Comparison of ENCODE assay signal across 1 cellular context in the genomic region with DNA sequence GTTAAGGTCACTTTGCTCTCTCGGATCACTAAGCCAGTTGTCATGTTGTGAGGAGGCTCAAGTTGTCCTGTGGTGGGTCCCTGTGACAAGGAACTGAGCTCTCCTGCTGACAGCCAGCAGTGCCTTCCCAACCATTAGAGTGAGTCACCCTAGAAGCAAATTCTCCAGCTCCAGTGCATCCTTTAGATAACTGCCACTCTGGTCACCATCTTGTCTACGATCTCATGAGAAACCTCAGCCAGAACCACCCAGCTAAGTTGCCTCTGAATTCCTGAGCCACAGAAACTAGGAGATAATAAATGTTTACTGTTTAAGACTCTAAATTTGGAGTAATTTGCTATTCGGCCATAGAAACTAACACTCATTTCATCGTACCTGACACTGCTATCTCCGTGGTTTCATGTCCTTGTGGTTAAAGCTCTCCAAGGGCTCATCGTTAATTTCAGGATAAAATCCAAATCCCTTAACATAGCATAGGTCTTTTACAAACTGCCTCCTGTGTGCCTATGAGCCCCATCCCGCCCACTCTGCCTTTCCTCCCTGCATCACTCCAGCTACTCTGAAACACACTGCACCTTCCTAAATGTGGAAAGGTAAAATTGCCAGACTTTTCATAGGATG.
TF ChIP-seq lines count a peak whose summit lies in the region.

No MANE protein-coding gene starts in this region.

TF ChIP-seq in K562, 482 proteins besides CTCF, POLR2A, EP300 and RAD21 (continued from another document and continues in another):
- TF ChIP-seq, protein P1, sequence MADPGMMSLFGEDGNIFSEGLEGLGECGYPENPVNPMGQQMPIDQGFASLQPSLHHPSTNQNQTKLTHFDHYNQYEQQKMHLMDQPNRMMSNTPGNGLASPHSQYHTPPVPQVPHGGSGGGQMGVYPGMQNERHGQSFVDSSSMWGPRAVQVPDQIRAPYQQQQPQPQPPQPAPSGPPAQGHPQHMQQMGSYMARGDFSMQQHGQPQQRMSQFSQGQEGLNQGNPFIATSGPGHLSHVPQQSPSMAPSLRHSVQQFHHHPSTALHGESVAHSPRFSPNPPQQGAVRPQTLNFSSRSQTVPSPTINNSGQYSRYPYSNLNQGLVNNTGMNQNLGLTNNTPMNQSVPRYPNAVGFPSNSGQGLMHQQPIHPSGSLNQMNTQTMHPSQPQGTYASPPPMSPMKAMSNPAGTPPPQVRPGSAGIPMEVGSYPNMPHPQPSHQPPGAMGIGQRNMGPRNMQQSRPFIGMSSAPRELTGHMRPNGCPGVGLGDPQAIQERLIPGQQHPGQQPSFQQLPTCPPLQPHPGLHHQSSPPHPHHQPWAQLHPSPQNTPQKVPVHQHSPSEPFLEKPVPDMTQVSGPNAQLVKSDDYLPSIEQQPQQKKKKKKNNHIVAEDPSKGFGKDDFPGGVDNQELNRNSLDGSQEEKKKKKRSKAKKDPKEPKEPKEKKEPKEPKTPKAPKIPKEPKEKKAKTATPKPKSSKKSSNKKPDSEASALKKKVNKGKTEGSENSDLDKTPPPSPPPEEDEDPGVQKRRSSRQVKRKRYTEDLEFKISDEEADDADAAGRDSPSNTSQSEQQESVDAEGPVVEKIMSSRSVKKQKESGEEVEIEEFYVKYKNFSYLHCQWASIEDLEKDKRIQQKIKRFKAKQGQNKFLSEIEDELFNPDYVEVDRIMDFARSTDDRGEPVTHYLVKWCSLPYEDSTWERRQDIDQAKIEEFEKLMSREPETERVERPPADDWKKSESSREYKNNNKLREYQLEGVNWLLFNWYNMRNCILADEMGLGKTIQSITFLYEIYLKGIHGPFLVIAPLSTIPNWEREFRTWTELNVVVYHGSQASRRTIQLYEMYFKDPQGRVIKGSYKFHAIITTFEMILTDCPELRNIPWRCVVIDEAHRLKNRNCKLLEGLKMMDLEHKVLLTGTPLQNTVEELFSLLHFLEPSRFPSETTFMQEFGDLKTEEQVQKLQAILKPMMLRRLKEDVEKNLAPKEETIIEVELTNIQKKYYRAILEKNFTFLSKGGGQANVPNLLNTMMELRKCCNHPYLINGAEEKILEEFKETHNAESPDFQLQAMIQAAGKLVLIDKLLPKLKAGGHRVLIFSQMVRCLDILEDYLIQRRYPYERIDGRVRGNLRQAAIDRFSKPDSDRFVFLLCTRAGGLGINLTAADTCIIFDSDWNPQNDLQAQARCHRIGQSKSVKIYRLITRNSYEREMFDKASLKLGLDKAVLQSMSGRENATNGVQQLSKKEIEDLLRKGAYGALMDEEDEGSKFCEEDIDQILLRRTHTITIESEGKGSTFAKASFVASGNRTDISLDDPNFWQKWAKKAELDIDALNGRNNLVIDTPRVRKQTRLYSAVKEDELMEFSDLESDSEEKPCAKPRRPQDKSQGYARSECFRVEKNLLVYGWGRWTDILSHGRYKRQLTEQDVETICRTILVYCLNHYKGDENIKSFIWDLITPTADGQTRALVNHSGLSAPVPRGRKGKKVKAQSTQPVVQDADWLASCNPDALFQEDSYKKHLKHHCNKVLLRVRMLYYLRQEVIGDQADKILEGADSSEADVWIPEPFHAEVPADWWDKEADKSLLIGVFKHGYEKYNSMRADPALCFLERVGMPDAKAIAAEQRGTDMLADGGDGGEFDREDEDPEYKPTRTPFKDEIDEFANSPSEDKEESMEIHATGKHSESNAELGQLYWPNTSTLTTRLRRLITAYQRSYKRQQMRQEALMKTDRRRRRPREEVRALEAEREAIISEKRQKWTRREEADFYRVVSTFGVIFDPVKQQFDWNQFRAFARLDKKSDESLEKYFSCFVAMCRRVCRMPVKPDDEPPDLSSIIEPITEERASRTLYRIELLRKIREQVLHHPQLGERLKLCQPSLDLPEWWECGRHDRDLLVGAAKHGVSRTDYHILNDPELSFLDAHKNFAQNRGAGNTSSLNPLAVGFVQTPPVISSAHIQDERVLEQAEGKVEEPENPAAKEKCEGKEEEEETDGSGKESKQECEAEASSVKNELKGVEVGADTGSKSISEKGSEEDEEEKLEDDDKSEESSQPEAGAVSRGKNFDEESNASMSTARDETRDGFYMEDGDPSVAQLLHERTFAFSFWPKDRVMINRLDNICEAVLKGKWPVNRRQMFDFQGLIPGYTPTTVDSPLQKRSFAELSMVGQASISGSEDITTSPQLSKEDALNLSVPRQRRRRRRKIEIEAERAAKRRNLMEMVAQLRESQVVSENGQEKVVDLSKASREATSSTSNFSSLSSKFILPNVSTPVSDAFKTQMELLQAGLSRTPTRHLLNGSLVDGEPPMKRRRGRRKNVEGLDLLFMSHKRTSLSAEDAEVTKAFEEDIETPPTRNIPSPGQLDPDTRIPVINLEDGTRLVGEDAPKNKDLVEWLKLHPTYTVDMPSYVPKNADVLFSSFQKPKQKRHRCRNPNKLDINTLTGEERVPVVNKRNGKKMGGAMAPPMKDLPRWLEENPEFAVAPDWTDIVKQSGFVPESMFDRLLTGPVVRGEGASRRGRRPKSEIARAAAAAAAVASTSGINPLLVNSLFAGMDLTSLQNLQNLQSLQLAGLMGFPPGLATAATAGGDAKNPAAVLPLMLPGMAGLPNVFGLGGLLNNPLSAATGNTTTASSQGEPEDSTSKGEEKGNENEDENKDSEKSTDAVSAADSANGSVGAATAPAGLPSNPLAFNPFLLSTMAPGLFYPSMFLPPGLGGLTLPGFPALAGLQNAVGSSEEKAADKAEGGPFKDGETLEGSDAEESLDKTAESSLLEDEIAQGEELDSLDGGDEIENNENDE (IDR thresholded peaks at IDR 0.05; ENCODE audit: low read depth, low read length), result no peak
- no peak for TF ChIP-seq NR2C1 (IDR thresholded peaks at IDR 0.05)
- TF ChIP-seq NR2C1 (tag; IDR thresholded peaks at IDR 0.05), result no peak
- no peak for TF ChIP-seq ZNF830 (CRISPR knock-in tag; IDR thresholded peaks at IDR 0.05)
- TF ChIP-seq DIDO1 (tag; IDR thresholded peaks at IDR 0.05; ENCODE audit: low read depth), result no peak
- TF ChIP-seq, protein P2, sequence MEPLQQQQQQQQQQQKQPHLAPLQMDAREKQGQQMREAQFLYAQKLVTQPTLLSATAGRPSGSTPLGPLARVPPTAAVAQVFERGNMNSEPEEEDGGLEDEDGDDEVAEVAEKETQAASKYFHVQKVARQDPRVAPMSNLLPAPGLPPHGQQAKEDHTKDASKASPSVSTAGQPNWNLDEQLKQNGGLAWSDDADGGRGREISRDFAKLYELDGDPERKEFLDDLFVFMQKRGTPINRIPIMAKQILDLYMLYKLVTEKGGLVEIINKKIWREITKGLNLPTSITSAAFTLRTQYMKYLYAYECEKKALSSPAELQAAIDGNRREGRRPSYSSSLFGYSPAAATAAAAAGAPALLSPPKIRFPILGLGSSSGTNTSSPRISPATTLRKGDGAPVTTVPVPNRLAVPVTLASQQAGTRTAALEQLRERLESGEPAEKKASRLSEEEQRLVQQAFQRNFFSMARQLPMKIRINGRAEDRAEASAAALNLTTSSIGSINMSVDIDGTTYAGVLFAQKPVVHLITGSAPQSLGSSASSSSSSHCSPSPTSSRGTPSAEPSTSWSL (CRISPR knock-in tag; IDR thresholded peaks at IDR 0.05; ENCODE audit: borderline replicate concordance), result no peak
- TF ChIP-seq, protein P3, sequence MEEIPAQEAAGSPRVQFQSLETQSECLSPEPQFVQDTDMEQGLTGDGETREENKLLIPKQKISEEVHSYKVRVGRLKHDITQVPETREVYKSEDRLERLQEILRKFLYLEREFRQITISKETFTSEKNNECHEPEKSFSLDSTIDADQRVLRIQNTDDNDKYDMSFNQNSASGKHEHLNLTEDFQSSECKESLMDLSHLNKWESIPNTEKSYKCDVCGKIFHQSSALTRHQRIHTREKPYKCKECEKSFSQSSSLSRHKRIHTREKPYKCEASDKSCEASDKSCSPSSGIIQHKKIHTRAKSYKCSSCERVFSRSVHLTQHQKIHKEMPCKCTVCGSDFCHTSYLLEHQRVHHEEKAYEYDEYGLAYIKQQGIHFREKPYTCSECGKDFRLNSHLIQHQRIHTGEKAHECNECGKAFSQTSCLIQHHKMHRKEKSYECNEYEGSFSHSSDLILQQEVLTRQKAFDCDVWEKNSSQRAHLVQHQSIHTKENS (CRISPR knock-in tag; IDR thresholded peaks at IDR 0.05), result no peak
- TF ChIP-seq, protein P4, sequence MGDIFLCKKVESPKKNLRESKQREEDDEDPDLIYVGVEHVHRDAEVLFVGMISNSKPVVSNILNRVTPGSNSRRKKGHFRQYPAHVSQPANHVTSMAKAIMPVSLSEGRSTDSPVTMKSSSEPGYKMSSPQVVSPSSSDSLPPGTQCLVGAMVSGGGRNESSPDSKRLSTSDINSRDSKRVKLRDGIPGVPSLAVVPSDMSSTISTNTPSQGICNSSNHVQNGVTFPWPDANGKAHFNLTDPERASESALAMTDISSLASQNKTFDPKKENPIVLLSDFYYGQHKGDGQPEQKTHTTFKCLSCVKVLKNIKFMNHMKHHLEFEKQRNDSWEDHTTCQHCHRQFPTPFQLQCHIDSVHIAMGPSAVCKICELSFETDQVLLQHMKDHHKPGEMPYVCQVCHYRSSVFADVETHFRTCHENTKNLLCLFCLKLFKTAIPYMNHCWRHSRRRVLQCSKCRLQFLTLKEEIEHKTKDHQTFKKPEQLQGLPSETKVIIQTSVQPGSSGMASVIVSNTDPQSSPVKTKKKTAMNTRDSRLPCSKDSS (IDR thresholded peaks at IDR 0.05; ENCODE audit: low read depth, partially characterized antibody), result no peak
- peak; percentile 95 for TF ChIP-seq SMAD4 (CRISPR knock-in tag; conservative IDR thresholded peaks at IDR 0.05)
- TF ChIP-seq, protein P5, sequence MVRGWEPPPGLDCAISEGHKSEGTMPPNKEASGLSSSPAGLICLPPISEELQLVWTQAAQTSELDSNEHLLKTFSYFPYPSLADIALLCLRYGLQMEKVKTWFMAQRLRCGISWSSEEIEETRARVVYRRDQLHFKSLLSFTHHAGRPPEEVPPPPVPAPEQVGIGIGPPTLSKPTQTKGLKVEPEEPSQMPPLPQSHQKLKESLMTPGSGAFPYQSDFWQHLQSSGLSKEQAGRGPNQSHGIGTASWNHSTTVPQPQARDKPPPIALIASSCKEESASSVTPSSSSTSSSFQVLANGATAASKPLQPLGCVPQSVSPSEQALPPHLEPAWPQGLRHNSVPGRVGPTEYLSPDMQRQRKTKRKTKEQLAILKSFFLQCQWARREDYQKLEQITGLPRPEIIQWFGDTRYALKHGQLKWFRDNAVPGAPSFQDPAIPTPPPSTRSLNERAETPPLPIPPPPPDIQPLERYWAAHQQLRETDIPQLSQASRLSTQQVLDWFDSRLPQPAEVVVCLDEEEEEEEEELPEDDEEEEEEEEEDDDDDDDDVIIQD (CRISPR knock-in tag; IDR thresholded peaks at IDR 0.05), result no peak
- TF ChIP-seq, protein P6, sequence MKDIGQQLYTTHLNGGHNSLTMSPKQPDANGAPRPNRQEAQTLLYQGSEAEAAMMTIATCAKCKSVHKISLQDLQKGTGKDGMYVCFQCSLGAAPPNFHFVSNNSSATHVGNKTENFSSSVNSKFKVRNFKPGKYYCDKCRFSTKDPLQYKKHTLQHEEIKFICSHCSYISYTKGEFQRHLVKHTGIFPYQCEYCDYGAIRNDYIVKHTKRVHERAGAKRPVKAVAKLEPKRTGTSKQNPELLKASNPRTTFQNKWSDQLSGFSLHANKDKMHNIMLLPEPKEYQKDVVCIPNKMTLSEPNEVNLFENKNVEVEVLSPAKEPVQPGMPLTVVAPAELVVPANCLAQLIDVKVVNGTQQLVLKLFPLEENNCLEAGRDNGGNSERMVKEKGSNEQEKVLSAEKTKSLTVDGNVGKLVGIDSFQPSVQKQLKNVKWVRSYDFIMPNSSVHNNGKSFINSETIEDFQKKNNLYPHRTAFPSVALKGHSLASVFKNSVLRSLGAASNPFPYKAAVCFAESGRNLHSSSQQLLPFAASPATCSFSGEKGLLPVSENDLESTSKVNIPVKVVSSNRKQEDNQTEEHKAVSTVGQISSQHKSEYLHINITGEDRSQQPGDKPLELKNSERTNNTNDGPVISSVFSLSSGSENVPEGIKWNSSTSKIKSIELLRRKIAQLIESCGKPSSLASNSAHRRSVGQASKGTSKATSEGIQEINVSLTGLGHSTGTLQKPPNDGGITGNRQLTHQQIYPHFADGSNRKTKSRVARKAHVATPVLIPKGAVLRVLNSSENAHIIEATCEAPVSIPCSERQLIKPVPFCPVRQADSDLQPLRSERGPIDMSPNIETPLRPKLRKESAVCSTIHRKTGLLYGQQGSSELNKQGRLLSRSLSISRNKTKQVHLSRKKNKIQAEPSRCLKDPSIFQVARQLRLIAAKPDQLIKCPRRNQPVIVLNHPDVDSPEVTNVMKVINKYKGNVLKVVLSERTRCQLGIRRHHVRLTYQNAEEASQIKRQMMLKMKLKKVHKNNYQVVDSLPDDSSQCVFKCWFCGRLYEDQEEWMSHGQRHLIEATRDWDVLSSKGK (CRISPR knock-in tag; IDR thresholded peaks at IDR 0.05), result no peak
- TF ChIP-seq MEF2D (tag; conservative IDR thresholded peaks at IDR 0.05; ENCODE audit: low read depth), result peak; percentile 84
- TF ChIP-seq, protein P7, sequence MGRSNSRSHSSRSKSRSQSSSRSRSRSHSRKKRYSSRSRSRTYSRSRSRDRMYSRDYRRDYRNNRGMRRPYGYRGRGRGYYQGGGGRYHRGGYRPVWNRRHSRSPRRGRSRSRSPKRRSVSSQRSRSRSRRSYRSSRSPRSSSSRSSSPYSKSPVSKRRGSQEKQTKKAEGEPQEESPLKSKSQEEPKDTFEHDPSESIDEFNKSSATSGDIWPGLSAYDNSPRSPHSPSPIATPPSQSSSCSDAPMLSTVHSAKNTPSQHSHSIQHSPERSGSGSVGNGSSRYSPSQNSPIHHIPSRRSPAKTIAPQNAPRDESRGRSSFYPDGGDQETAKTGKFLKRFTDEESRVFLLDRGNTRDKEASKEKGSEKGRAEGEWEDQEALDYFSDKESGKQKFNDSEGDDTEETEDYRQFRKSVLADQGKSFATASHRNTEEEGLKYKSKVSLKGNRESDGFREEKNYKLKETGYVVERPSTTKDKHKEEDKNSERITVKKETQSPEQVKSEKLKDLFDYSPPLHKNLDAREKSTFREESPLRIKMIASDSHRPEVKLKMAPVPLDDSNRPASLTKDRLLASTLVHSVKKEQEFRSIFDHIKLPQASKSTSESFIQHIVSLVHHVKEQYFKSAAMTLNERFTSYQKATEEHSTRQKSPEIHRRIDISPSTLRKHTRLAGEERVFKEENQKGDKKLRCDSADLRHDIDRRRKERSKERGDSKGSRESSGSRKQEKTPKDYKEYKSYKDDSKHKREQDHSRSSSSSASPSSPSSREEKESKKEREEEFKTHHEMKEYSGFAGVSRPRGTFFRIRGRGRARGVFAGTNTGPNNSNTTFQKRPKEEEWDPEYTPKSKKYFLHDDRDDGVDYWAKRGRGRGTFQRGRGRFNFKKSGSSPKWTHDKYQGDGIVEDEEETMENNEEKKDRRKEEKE (IDR thresholded peaks at IDR 0.05; ENCODE audit: borderline replicate concordance in 1 of 2, control insufficient read depth in 1 of 2, low read depth in 2 of 2, low read length in 1 of 2), result no peak
- TF ChIP-seq ZNF696 (CRISPR knock-in tag; conservative IDR thresholded peaks at IDR 0.05), result no peak
- TF ChIP-seq CHD4 (IDR thresholded peaks at IDR 0.05; ENCODE audit: insufficient read depth, insufficient replicate concordance, low read depth, low read length, poor library complexity, severe bottlenecking), result no peak
- no peak for TF ChIP-seq SMC3 (conservative IDR thresholded peaks at IDR 0.05; ENCODE audit: insufficient read depth, low read depth, low read length)
- TF ChIP-seq ZNF644 (tag; IDR thresholded peaks at IDR 0.05; ENCODE audit: low read depth), result no peak
- TF ChIP-seq, protein P8, sequence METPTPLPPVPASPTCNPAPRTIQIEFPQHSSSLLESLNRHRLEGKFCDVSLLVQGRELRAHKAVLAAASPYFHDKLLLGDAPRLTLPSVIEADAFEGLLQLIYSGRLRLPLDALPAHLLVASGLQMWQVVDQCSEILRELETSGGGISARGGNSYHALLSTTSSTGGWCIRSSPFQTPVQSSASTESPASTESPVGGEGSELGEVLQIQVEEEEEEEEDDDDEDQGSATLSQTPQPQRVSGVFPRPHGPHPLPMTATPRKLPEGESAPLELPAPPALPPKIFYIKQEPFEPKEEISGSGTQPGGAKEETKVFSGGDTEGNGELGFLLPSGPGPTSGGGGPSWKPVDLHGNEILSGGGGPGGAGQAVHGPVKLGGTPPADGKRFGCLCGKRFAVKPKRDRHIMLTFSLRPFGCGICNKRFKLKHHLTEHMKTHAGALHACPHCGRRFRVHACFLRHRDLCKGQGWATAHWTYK (CRISPR knock-in tag; IDR thresholded peaks at IDR 0.05), result no peak
- no peak for TF ChIP-seq TGIF2 (CRISPR knock-in tag; IDR thresholded peaks at IDR 0.05)
- TF ChIP-seq NFIX (CRISPR knock-in tag; IDR thresholded peaks at IDR 0.05; ENCODE audit: low read depth), result no peak
- TF ChIP-seq ZNF766 (CRISPR knock-in tag; conservative IDR thresholded peaks at IDR 0.05), result peak; percentile 93
- no peak for TF ChIP-seq ZNF3 (CRISPR knock-in tag; IDR thresholded peaks at IDR 0.05)
